ENCODE assay signal across 33 cellular contexts in genomic region chr12:44003721-44004120, GRCh38.
"Had no signal": no experiment of that assay in that cellular context is flagged by ENCODE, and none has a peak within 500 bp of the region (broad histone marks: within the 10 kb centered on the region; RNA-seq: fewer than 3 reads in every experiment).

No MANE protein-coding gene starts in this region.

- H3K36me3 ChIP-seq: adrenal gland, cardiac muscle cell, colonic mucosa, WERI-Rb-1 had no signal

- H3K4me1 ChIP-seq: adrenal gland, body of pancreas, colonic mucosa, esophagus squamous epithelium, gastroesophageal sphincter had no signal

- H3K27ac ChIP-seq: adrenal gland, body of pancreas, cardiac muscle cell, colonic mucosa, dorsolateral prefrontal cortex, epithelial cell of prostate, esophagus squamous epithelium, gastroesophageal sphincter, WERI-Rb-1 had no signal

- H3K27me3 Mint-ChIP-seq: activated B cell treated with CpG ODN at 0.5 μM for 24 hours; activated CD4-positive, alpha-beta memory T cell treated with anti-CD3 and anti-CD28 coated beads, Interleukin-2, amount 10 ng/mL, durations not matched to agents 7 days and 5 days; activated naive CD4-positive, alpha-beta T cell treated with anti-CD3 and anti-CD28 coated beads, Interleukin-2, amount 10 ng/mL, durations not matched to agents 7 days and 5 days; activated T-cell treated with anti-CD3 and anti-CD28 coated beads, Interleukin-2, amount 50 U/mL, for 24 hours; dendritic cell treated with granulocyte-macrophage colony-stimulating factor and Interleukin-4, amounts not matched to agents 40 ng/mL and 50 ng/mL, for 4 days; T-helper 17 cell had no signal

- H3K4me3 ChIP-seq: adrenal gland, body of pancreas, cardiac muscle cell, colonic mucosa, dorsolateral prefrontal cortex, esophagus squamous epithelium, gastroesophageal sphincter had no signal

- H3K4me3 Mint-ChIP-seq: activated B cell treated with CpG ODN at 0.5 μM for 24 hours; activated CD4-positive, alpha-beta memory T cell treated with anti-CD3 and anti-CD28 coated beads, Interleukin-2, amount 10 ng/mL, durations not matched to agents 7 days and 5 days; activated naive CD4-positive, alpha-beta T cell treated with anti-CD3 and anti-CD28 coated beads, Interleukin-2, amount 10 ng/mL, durations not matched to agents 7 days and 5 days; activated T-cell treated with anti-CD3 and anti-CD28 coated beads, Interleukin-2, amount 50 U/mL, for 24 hours; activated T-cell treated with anti-CD3 and anti-CD28 coated beads, Interleukin-2, amount 50 U/mL, for 72 hours; dendritic cell treated with granulocyte-macrophage colony-stimulating factor and Interleukin-4, amounts not matched to agents 40 ng/mL and 50 ng/mL, for 4 days; endodermal cell; T-helper 17 cell; T-helper 2 cell treated with Interferon-gamma antibody and Interleukin-4, amounts not matched to agents 5 μg/mL and 100 μg/mL, for 36 hours had no signal

- H3K4me1 Mint-ChIP-seq: activated B cell treated with CpG ODN at 0.5 μM for 24 hours; activated CD4-positive, alpha-beta memory T cell treated with anti-CD3 and anti-CD28 coated beads, Interleukin-2, amount 10 ng/mL, durations not matched to agents 7 days and 5 days; activated naive CD4-positive, alpha-beta T cell treated with anti-CD3 and anti-CD28 coated beads, Interleukin-2, amount 10 ng/mL, durations not matched to agents 7 days and 5 days; endodermal cell had no signal

- H3K27me3 ChIP-seq: adrenal gland, body of pancreas, cardiac muscle cell, colonic mucosa, dorsolateral prefrontal cortex, esophagus squamous epithelium, gastroesophageal sphincter had no signal

- H3K9me3 ChIP-seq: adrenal gland, colonic mucosa had no signal

- H3K27ac Mint-ChIP-seq: activated B cell treated with CpG ODN at 0.5 μM for 24 hours; activated CD4-positive, alpha-beta memory T cell treated with anti-CD3 and anti-CD28 coated beads, Interleukin-2, amount 10 ng/mL, durations not matched to agents 7 days and 5 days; activated naive CD4-positive, alpha-beta T cell treated with anti-CD3 and anti-CD28 coated beads, Interleukin-2, amount 10 ng/mL, durations not matched to agents 7 days and 5 days; activated naive CD4-positive, alpha-beta T cell treated with anti-CD3 and anti-CD28 coated beads, Interleukin-2, amount 50 U/mL, for 72 hours; activated T-cell treated with anti-CD3 and anti-CD28 coated beads, Interleukin-2, amount 50 U/mL, for 24 hours; activated T-cell treated with anti-CD3 and anti-CD28 coated beads, Interleukin-2, amount 50 U/mL, for 72 hours; dendritic cell treated with granulocyte-macrophage colony-stimulating factor and Interleukin-4, amounts not matched to agents 40 ng/mL and 50 ng/mL, for 4 days; endodermal cell; T-helper 17 cell; T-helper 2 cell treated with Interferon-gamma antibody and Interleukin-4, amounts not matched to agents 5 μg/mL and 100 μg/mL, for 36 hours had no signal

- ATAC-seq: activated CD4-positive, CD25-positive, alpha-beta regulatory T cell treated with anti-CD3 and anti-CD28 coated beads, Interleukin-2, amount 50 U/mL, for 24 hours; activated naive CD4-positive, alpha-beta T cell treated with anti-CD3 and anti-CD28 coated beads, Interleukin-2, amount 50 U/mL, for 72 hours; activated T-cell treated with anti-CD3 and anti-CD28 coated beads, Interleukin-2, amount 50 U/mL, for 72 hours; body of pancreas; gastroesophageal sphincter; T-helper 17 cell had no signal

- DNase-seq: activated B cell treated with CpG ODN at 0.5 μM for 24 hours; activated CD4-positive, alpha-beta memory T cell treated with anti-CD3 and anti-CD28 coated beads, Interleukin-2, amount 10 ng/mL, durations not matched to agents 7 days and 5 days; activated CD4-positive, alpha-beta T cell treated with anti-CD3 and anti-CD28 coated beads for 48 hours; activated CD8-positive, alpha-beta memory T cell treated with anti-CD3 and anti-CD28 coated beads, Interleukin-2, amount 50 U/mL, for 48 hours; activated gamma-delta T cell; activated naive CD4-positive, alpha-beta T cell; activated naive CD4-positive, alpha-beta T cell treated with anti-CD3 and anti-CD28 coated beads, Interleukin-2, amount 10 ng/mL, durations not matched to agents 7 days and 5 days; activated T-cell treated with anti-CD3 and anti-CD28 coated beads for 4 hours; activated T-cell treated with anti-CD3 and anti-CD28 coated beads, Interleukin-2, amount 50 U/mL, for 24 hours; activated T-cell treated with anti-CD3 and anti-CD28 coated beads, Interleukin-2, amount 50 U/mL, for 72 hours; adrenal gland; amygdala; aorta; body of pancreas; central memory CD4-positive, alpha-beta T cell; cerebellar nuclear complex; colonic mucosa; dorsolateral prefrontal cortex; effector memory CD4-positive, alpha-beta T cell; endodermal cell; esophagus squamous epithelium; foreskin melanocyte; T-helper 1 cell; T-helper 17 cell; T1000; WERI-Rb-1 had no signal
